In genomic region chr4:147102596-147102995, GRCh38 we compare ENCODE assay signal across 22 cellular contexts.
DNase-seq lines count a peak whose midpoint lies in the region; ATAC-seq, FAIRE-seq and TF ChIP-seq lines count a peak whose summit lies in the region.
"Had no signal": no experiment of that assay in that cellular context is flagged by ENCODE, and none has a peak within 500 bp of the region (broad histone marks: within the 10 kb centered on the region; RNA-seq: fewer than 3 reads in every experiment).

No MANE protein-coding gene starts in this region.

- no peak overlapping the region for H4K91ac ChIP-seq in IMR-90 (ENCODE audit: insufficient read depth, low read depth, low read length)

- no peaks in the 10 kb centered on the region for H3K9me3 ChIP-seq in IMR-90 (ENCODE audit: control insufficient read depth, insufficient read depth, low read length)
- no peaks in the 10 kb centered on the region for H3K9me3 ChIP-seq in skeletal muscle satellite cell (replicated peaks; ENCODE audit: low read length)
- no peaks in the 10 kb centered on the region for H3K9me3 ChIP-seq in Caco-2

- no peak for TF ChIP-seq CTCF in IMR-90 (conservative IDR thresholded peaks at IDR 0.05; ENCODE audit: low read depth, low read length)
- TF ChIP-seq CTCF in cardiac fibroblast (IDR thresholded peaks at IDR 0.05; ENCODE audit: low read depth, low read length) = no peak
- TF ChIP-seq CTCF in Caco-2 (IDR thresholded peaks at IDR 0.05; ENCODE audit: insufficient read depth in 1 of 2, low read depth in 1 of 2, low read length in 1 of 2, severe bottlenecking in 1 of 2, unreplicated experiment in 1 of 2) = no peak

- no peak overlapping the region for H3K27ac ChIP-seq in IMR-90 (ENCODE audit: insufficient read depth, low read length)

- H3K14ac ChIP-seq in IMR-90 (replicated peaks; ENCODE audit: low read depth, low read length) = no peak overlapping the region

- H3K36me3 ChIP-seq in IMR-90 (ENCODE audit: control insufficient read depth, insufficient read depth, low read length) (no peaks in the 10 kb centered on the region), skeletal muscle satellite cell (ENCODE audit: insufficient read depth, low read length) (no peaks in the 10 kb centered on the region), Caco-2 (ENCODE audit: control insufficient read depth, insufficient read depth, low read length) (no peaks in the 10 kb centered on the region)

- WGBS in IMR-90 (ENCODE audit: extremely low coverage in 2 of 2, insufficient read length in 1 of 2), 2 experiments = no CpG with 5 or more reads among the region's 1 CpG

- H3K4me3 ChIP-seq in IMR-90 (ENCODE audit: insufficient read depth, low read depth, low read length) (no peak overlapping the region), cardiac fibroblast (replicated peaks in 1 of 2; ENCODE audit: low read depth in 2 of 2, low read length in 2 of 2) (no peak overlapping the region), skeletal muscle satellite cell (ENCODE audit: low read length) (no peak overlapping the region), Caco-2 (ENCODE audit: low read depth, low read length) (no peak overlapping the region)

- H2BK15ac ChIP-seq in IMR-90 (ENCODE audit: low read depth, low read length) = no peak overlapping the region

- H3K4ac ChIP-seq in IMR-90 (ENCODE audit: low read depth, low read length) = no peak overlapping the region

- no peak overlapping the region for H2AK9ac ChIP-seq in IMR-90 (replicated peaks; ENCODE audit: low read depth, low read length, poor library complexity)

- POLR2A ChIA-PET in IMR-90 (lab: Charles Lee; ENCODE audit: unreplicated experiment) = no interaction called here
- POLR2A ChIA-PET in Caco-2 (lab: Charles Lee) = no interaction called here

- no peaks in the 10 kb centered on the region for H3K4me1 Mint-ChIP-seq in stimulated activated memory B cell treated with anti-CD40 and anti-IgM and Interleukin-4, amounts not matched to agents 10 μg/mL and 1 μg/mL and 100 μg/mL, for 72 hours
- no peaks in the 10 kb centered on the region for H3K4me1 Mint-ChIP-seq in Caco-2 (ENCODE audit: low read depth, unreplicated experiment)
- H3K4me1 Mint-ChIP-seq: B cell, CD14-positive monocyte had no signal

- DNase-seq in IMR-90 (no peak), cardiac fibroblast (ENCODE audit: low read depth in 2 of 2) (peak; percentile 18 to 72), Caco-2 (no peak), NCI-H146 treated with DMSO at 0.1 percent for 48 hours (lab: John Stamatoyannopoulos, UW; ENCODE audit: unreplicated experiment) (no peak)
- no peak for DNase-seq in activated T-cell treated with anti-CD3 and anti-CD28 coated beads, Interleukin-2, amount 50 U/mL, for 1 hour
- DNase-seq: DMS53, GDM1, H7, Karpas-422, NCI-H1694 treated with DMSO at 0.1 percent for 48 hours, NCI-H446, NCI-H526, OCI-M1 had no signal

- FAIRE-seq in islet of Langerhans (lab: Jason Lieb, UNC) = peak; percentile 51
- FAIRE-seq: A204.1, D721Med, GM18507, RCC 7860 had no signal

- H2BK120ac ChIP-seq in IMR-90 (ENCODE audit: low read depth, low read length) = no peak overlapping the region

- CTCF ChIA-PET in IMR-90 (lab: Yijun Ruan, JAX) (interaction anchor here (1.1 kb wide), 1 partner anchor 84 kb away, joined by 3 read pairs; no protein-coding TSS in a partner anchor), Caco-2 (lab: Charles Lee) (interaction anchor here (0.6 kb wide), 1 partner anchor 12 kb away, joined by 4 read pairs; no protein-coding TSS in a partner anchor)

- ATAC-seq in IMR-90 (ENCODE audit: low read depth) = no peak
- no peak for ATAC-seq in stimulated activated memory B cell treated with anti-CD40 and anti-IgM and Interleukin-4, amounts not matched to agents 10 μg/mL and 1 μg/mL and 100 μg/mL, for 72 hours

- H3K4me2 ChIP-seq in IMR-90 (ENCODE audit: low read depth, low read length) (no peak overlapping the region), skeletal muscle satellite cell (ENCODE audit: low read length) (peak overlapping the region; percentile 76)

- no peaks in the 10 kb centered on the region; the same call in none of the 2 replicates for H3K9me1 ChIP-seq in IMR-90 (ENCODE audit: insufficient read depth, low read length)

- in situ Hi-C loops in IMR-90 (cut with MboI; ENCODE audit: low sequenced_read_pairs) = no loop called here

- H3K4me1 ChIP-seq in IMR-90 (ENCODE audit: control insufficient read depth, insufficient read depth, low read length) (peaks cover 10% of the 10 kb centered on the region), skeletal muscle satellite cell (ENCODE audit: control insufficient read depth, insufficient read depth, low read length) (peaks cover 32% of the 10 kb centered on the region), Caco-2 (no peaks in the 10 kb centered on the region)

- H2BK20ac ChIP-seq in IMR-90 (ENCODE audit: low read depth, low read length) = 0 out of 2 replicates have a peak overlapping the region, but pooled peaks have one; percentile 79

- H3K23ac ChIP-seq in IMR-90 (ENCODE audit: low read depth, low read length) = no peak overlapping the region

- TF ChIP-seq POLR2A in IMR-90 (IDR thresholded peaks at IDR 0.05; ENCODE audit: low read depth, low read length) = no peak; the same call in 1 of the 2 replicates

- no peak overlapping the region; the same call in 1 of the 2 replicates for H3K18ac ChIP-seq in IMR-90 (ENCODE audit: low read depth, low read length)

- TF ChIP-seq RAD21 in IMR-90 (IDR thresholded peaks at IDR 0.05; ENCODE audit: low read length) = no peak

- no peak overlapping the region for H4K5ac ChIP-seq in IMR-90 (ENCODE audit: low read depth, low read length)

- H3K9ac ChIP-seq in IMR-90 (ENCODE audit: low read depth, low read length) (no peak overlapping the region), skeletal muscle satellite cell (ENCODE audit: low read depth, low read length) (peak overlapping the region; percentile 87)

- H3K56ac ChIP-seq in IMR-90 (ENCODE audit: extremely low read depth, insufficient read depth, low read length) = no peak overlapping the region

- H2AK5ac ChIP-seq in IMR-90 (ENCODE audit: low read depth, low read length) = no peak overlapping the region

- no peak overlapping the region for H3K4me3 Mint-ChIP-seq in stimulated activated memory B cell treated with anti-CD40 and anti-IgM and Interleukin-4, amounts not matched to agents 10 μg/mL and 1 μg/mL and 100 μg/mL, for 72 hours
- H3K4me3 Mint-ChIP-seq in Caco-2 (ENCODE audit: unreplicated experiment) = no peak overlapping the region
- H3K4me3 Mint-ChIP-seq: B cell, CD14-positive monocyte had no signal

- no peak overlapping the region for H4K8ac ChIP-seq in IMR-90 (ENCODE audit: low read depth in 2 of 2, low read length in 2 of 2)

- H4K20me1 ChIP-seq in IMR-90 (ENCODE audit: insufficient read depth, low read length) = no peaks in the 10 kb centered on the region

- intact Hi-C loops in IMR-90 (cut with micrococcal nuclease) (no loop called here), Caco-2 (cut with micrococcal nuclease; ENCODE audit: unreplicated experiment) (no loop called here)

- H3K27me3 ChIP-seq in IMR-90 (ENCODE audit: control insufficient read depth, insufficient read depth, low read length) = no peaks in the 10 kb centered on the region
- H3K27me3 ChIP-seq in skeletal muscle satellite cell (ENCODE audit: control insufficient read depth, insufficient read depth, low read length) = no peaks in the 10 kb centered on the region
- no peaks in the 10 kb centered on the region for H3K27me3 ChIP-seq in Caco-2 (replicated peaks; ENCODE audit: control insufficient read depth, insufficient read depth, low read length)

- no peaks in the 10 kb centered on the region for H3K9me3 Mint-ChIP-seq in stimulated activated memory B cell treated with anti-CD40 and anti-IgM and Interleukin-4, amounts not matched to agents 10 μg/mL and 1 μg/mL and 100 μg/mL, for 72 hours
- H3K9me3 Mint-ChIP-seq in Caco-2 (ENCODE audit: unreplicated experiment) = no peaks in the 10 kb centered on the region

- dilution Hi-C loops in IMR-90 (cut with HindIII; ENCODE audit: low sequenced_read_pairs, unreplicated experiment) = no loop called here

- no peaks in the 10 kb centered on the region for H3K36me3 Mint-ChIP-seq in stimulated activated memory B cell treated with anti-CD40 and anti-IgM and Interleukin-4, amounts not matched to agents 10 μg/mL and 1 μg/mL and 100 μg/mL, for 72 hours
- no peaks in the 10 kb centered on the region for H3K36me3 Mint-ChIP-seq in Caco-2 (ENCODE audit: insufficient read depth, unreplicated experiment)
- H3K36me3 Mint-ChIP-seq: CD14-positive monocyte had no signal

- no peak overlapping the region for H2BK5ac ChIP-seq in IMR-90 (ENCODE audit: low read depth, low read length, poor library complexity, severe bottlenecking)

- no peaks in the 10 kb centered on the region for H3K79me1 ChIP-seq in IMR-90 (ENCODE audit: low read depth in 1 of 2, low read length in 2 of 2)

- BruUV-seq in IMR-90 (replicated peaks; lab: Mats Ljungman, UMichigan) (no TSS peak), Caco-2 (replicated peaks; lab: Mats Ljungman, UMichigan) (no TSS peak)

- H3K27ac Mint-ChIP-seq in stimulated activated memory B cell treated with anti-CD40 and anti-IgM and Interleukin-4, amounts not matched to agents 10 μg/mL and 1 μg/mL and 100 μg/mL, for 72 hours = no peak overlapping the region
- no peak overlapping the region for H3K27ac Mint-ChIP-seq in Caco-2 (ENCODE audit: unreplicated experiment)
- H3K27ac Mint-ChIP-seq: B cell, CD14-positive monocyte had no signal

- H2AFZ ChIP-seq in IMR-90 (replicated peaks; ENCODE audit: low read length, poor library complexity) = no peak overlapping the region

- H3K27me3 Mint-ChIP-seq in stimulated activated memory B cell treated with anti-CD40 and anti-IgM and Interleukin-4, amounts not matched to agents 10 μg/mL and 1 μg/mL and 100 μg/mL, for 72 hours = peaks cover 45% of the 10 kb centered on the region
- peaks cover 6% of the 10 kb centered on the region for H3K27me3 Mint-ChIP-seq in Caco-2 (ENCODE audit: insufficient read depth, unreplicated experiment)

TF ChIP-seq in IMR-90, 13 proteins besides CTCF, POLR2A, EP300 and RAD21 (continues in another document):
- TF ChIP-seq, protein P1, sequence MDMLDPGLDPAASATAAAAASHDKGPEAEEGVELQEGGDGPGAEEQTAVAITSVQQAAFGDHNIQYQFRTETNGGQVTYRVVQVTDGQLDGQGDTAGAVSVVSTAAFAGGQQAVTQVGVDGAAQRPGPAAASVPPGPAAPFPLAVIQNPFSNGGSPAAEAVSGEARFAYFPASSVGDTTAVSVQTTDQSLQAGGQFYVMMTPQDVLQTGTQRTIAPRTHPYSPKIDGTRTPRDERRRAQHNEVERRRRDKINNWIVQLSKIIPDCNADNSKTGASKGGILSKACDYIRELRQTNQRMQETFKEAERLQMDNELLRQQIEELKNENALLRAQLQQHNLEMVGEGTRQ (IDR thresholded peaks at IDR 0.05; ENCODE audit: low read depth, low read length) = no peak
- TF ChIP-seq MAFK (IDR thresholded peaks at IDR 0.05; ENCODE audit: low read depth, low read length) (no peak), CHD1 (IDR thresholded peaks at IDR 0.05; ENCODE audit: low read depth, low read length) (no peak)

Comparison
In these comparisons a context has a peak if more than half of its experiments do, and no peak if none do; other contexts are left out.
1. DNase-seq: peak in cardiac fibroblast (2 of 2); none in IMR-90 (single experiment), Caco-2 (0 of 2), NCI-H146 treated with DMSO at 0.1 percent for 48 hours (single experiment) and activated T-cell treated with anti-CD3 and anti-CD28 coated beads, Interleukin-2, amount 50 U/mL, for 1 hour (single experiment).